In the genomic region with DNA sequence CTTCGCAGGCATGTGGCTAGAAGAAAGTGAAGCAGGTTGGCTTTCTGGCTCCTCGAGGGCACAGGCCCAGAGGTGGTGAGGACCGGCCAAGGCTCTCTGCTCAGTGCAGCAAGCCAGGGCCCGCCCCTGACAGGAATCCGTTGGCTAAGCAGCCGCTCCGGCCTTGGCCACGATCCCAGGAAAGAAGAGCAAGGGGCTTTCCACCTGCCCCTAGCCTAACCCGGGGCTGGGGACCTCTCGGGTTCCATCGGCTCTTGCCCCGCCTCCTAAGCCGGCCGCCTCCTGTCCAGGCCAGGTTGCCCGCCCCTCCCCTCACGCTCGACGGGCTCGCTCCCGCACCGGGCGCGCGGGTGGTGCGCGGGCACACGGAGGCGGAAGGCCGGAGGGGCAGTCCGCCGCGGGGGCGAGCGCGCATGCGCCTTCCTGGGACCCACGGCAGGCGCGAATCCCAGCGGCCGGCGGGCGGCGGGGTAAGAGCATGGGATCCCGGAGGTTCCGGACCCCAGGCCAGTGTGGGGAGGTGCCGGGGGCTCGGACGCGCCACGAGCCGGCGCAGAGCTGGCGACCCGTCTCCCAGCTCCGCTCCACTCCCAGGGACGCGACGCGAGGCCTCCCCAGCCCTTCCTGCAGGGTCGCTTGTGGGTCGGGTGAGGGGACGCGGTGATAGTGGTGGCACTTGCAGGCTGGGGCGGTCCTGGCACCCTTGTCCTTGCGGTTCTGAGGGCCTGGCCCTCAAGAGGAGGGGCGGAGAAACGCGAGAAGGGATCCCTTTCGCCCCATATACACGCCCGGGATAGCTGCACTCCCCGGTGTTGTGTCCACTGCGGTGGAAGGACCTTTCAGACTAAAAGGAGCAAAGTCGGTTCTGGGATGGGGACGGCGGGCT, we compare ENCODE assay signal across 1 cellular context.
TF ChIP-seq lines count a peak whose summit lies in the region.

A gene (plus strand): TSS at position 410 of the 886 bp plus-strand sequence. CDS start 3,351 bp downstream, outside the sequence.

TF ChIP-seq in K562, 482 proteins besides CTCF, POLR2A, EP300 and RAD21 (continued from another document and continues in another):
- TF ChIP-seq, protein P1, sequence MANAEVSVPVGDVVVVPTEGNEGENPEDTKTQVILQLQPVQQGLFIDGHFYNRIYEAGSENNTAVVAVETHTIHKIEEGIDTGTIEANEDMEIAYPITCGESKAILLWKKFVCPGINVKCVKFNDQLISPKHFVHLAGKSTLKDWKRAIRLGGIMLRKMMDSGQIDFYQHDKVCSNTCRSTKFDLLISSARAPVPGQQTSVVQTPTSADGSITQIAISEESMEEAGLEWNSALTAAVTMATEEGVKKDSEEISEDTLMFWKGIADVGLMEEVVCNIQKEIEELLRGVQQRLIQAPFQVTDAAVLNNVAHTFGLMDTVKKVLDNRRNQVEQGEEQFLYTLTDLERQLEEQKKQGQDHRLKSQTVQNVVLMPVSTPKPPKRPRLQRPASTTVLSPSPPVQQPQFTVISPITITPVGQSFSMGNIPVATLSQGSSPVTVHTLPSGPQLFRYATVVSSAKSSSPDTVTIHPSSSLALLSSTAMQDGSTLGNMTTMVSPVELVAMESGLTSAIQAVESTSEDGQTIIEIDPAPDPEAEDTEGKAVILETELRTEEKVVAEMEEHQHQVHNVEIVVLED (CRISPR knock-in tag; IDR thresholded peaks at IDR 0.05) = peak; percentile 93
- no peak for TF ChIP-seq SLC30A9 (CRISPR knock-in tag; IDR thresholded peaks at IDR 0.05)
- 0 out of 4 replicates have a peak, but pooled peaks of 1 of the 2 experiments have one; percentile 7 for TF ChIP-seq RCOR1 (IDR thresholded peaks at IDR 0.05; ENCODE audit: borderline replicate concordance in 1 of 2, low read depth in 2 of 2, low read length in 2 of 2)
- 0 out of 2 replicates have a peak, but pooled peaks have one; percentile 11 for TF ChIP-seq SMARCA4 (IDR thresholded peaks at IDR 0.05)
- 0 out of 2 replicates have a peak, but pooled peaks have one; percentile 45 for TF ChIP-seq ERF (CRISPR knock-in tag; IDR thresholded peaks at IDR 0.05)
- TF ChIP-seq ELF2 (CRISPR knock-in tag; IDR thresholded peaks at IDR 0.05) = 0 out of 2 replicates have a peak, but pooled peaks have one; percentile 36
- TF ChIP-seq KLF1 (tag; IDR thresholded peaks at IDR 0.05) = peak; percentile 64; the same call in 1 of the 2 replicates
- no peak for TF ChIP-seq THRAP3 (IDR thresholded peaks at IDR 0.05; ENCODE audit: borderline replicate concordance)
- TF ChIP-seq, protein P2, sequence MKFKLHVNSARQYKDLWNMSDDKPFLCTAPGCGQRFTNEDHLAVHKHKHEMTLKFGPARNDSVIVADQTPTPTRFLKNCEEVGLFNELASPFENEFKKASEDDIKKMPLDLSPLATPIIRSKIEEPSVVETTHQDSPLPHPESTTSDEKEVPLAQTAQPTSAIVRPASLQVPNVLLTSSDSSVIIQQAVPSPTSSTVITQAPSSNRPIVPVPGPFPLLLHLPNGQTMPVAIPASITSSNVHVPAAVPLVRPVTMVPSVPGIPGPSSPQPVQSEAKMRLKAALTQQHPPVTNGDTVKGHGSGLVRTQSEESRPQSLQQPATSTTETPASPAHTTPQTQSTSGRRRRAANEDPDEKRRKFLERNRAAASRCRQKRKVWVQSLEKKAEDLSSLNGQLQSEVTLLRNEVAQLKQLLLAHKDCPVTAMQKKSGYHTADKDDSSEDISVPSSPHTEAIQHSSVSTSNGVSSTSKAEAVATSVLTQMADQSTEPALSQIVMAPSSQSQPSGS (CRISPR knock-in tag; IDR thresholded peaks at IDR 0.05) = no peak
- TF ChIP-seq CCNT2 (IDR thresholded peaks at IDR 0.05; ENCODE audit: borderline replicate concordance, extremely low read depth, insufficient read length, low read depth, low read length) = peak; percentile 70
- TF ChIP-seq ZBTB1 (CRISPR knock-in tag; IDR thresholded peaks at IDR 0.05; ENCODE audit: borderline replicate concordance, low read depth) = no peak; the same call in 1 of the 2 replicates
- TF ChIP-seq CBFA2T3 (IDR thresholded peaks at IDR 0.05) = no peak
- no peak for TF ChIP-seq ZNF140 (CRISPR knock-in tag; IDR thresholded peaks at IDR 0.05)
- TF ChIP-seq, protein P3, sequence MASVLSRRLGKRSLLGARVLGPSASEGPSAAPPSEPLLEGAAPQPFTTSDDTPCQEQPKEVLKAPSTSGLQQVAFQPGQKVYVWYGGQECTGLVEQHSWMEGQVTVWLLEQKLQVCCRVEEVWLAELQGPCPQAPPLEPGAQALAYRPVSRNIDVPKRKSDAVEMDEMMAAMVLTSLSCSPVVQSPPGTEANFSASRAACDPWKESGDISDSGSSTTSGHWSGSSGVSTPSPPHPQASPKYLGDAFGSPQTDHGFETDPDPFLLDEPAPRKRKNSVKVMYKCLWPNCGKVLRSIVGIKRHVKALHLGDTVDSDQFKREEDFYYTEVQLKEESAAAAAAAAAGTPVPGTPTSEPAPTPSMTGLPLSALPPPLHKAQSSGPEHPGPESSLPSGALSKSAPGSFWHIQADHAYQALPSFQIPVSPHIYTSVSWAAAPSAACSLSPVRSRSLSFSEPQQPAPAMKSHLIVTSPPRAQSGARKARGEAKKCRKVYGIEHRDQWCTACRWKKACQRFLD (CRISPR knock-in tag; IDR thresholded peaks at IDR 0.05) = peak; percentile 97
- no peak for TF ChIP-seq SOX6 (IDR thresholded peaks at IDR 0.05)
- TF ChIP-seq SRSF9 (IDR thresholded peaks at IDR 0.05; ENCODE audit: borderline replicate concordance, low read depth, low read length) = no peak
- no peak for TF ChIP-seq NCOA6 (IDR thresholded peaks at IDR 0.05)
- no peak for TF ChIP-seq C11orf30 (IDR thresholded peaks at IDR 0.05; ENCODE audit: low read depth)
- no peak for TF ChIP-seq U2AF1 (optimal IDR thresholded peaks at IDR 0.05; ENCODE audit: low read depth, low read length)
- TF ChIP-seq RBBP5 (IDR thresholded peaks at IDR 0.05; ENCODE audit: borderline replicate concordance, insufficient read depth, low read length, poor library complexity, severe bottlenecking) = peak; percentile 60
- TF ChIP-seq, protein P4, sequence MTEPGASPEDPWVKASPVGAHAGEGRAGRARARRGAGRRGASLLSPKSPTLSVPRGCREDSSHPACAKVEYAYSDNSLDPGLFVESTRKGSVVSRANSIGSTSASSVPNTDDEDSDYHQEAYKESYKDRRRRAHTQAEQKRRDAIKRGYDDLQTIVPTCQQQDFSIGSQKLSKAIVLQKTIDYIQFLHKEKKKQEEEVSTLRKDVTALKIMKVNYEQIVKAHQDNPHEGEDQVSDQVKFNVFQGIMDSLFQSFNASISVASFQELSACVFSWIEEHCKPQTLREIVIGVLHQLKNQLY (CRISPR knock-in tag; conservative IDR thresholded peaks at IDR 0.05) = no peak
- no peak for TF ChIP-seq SMARCB1 (IDR thresholded peaks at IDR 0.05; ENCODE audit: insufficient read length, low read depth)
- TF ChIP-seq TGIF2 (CRISPR knock-in tag; IDR thresholded peaks at IDR 0.05) = no peak
- TF ChIP-seq MAFF (IDR thresholded peaks at IDR 0.05; ENCODE audit: low read length) = no peak
- peak in 1 of 2 experiments; percentile 82; a peak in 2 of 4 replicates for TF ChIP-seq HDAC1 (IDR thresholded peaks at IDR 0.05)
- no peak for TF ChIP-seq RBM34 (IDR thresholded peaks at IDR 0.05; ENCODE audit: borderline replicate concordance, insufficient read depth, low read length)
- TF ChIP-seq SUPT5H (IDR thresholded peaks at IDR 0.05) = peak; percentile 97
- TF ChIP-seq SP2 (IDR thresholded peaks at IDR 0.05; ENCODE audit: extremely low read depth, low read depth, low read length, poor library complexity, severe bottlenecking) = no peak
- TF ChIP-seq ZNF431 (CRISPR knock-in tag; IDR thresholded peaks at IDR 0.05) = no peak
- TF ChIP-seq RFX7 (CRISPR knock-in tag; IDR thresholded peaks at IDR 0.05) = no peak
- TF ChIP-seq HDAC6 (IDR thresholded peaks at IDR 0.05; ENCODE audit: low read depth, low read length) = no peak
- TF ChIP-seq HDGF (IDR thresholded peaks at IDR 0.05) = no peak
- no peak for TF ChIP-seq CHD2 (IDR thresholded peaks at IDR 0.05; ENCODE audit: low read depth, low read length)
- no peak for TF ChIP-seq ILK (tag; IDR thresholded peaks at IDR 0.05; ENCODE audit: borderline replicate concordance, low read depth)
- 0 out of 2 replicates have a peak, but pooled peaks have one; percentile 45 for TF ChIP-seq MYNN (IDR thresholded peaks at IDR 0.05)
- TF ChIP-seq MYNN (CRISPR knock-in tag; IDR thresholded peaks at IDR 0.05) = no peak
- TF ChIP-seq, protein P5, sequence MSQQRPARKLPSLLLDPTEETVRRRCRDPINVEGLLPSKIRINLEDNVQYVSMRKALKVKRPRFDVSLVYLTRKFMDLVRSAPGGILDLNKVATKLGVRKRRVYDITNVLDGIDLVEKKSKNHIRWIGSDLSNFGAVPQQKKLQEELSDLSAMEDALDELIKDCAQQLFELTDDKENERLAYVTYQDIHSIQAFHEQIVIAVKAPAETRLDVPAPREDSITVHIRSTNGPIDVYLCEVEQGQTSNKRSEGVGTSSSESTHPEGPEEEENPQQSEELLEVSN (IDR thresholded peaks at IDR 0.05; ENCODE audit: borderline replicate concordance in 1 of 2, extremely low read depth in 1 of 2, insufficient read depth in 1 of 2, insufficient read length in 1 of 2, low read depth in 1 of 2, low read length in 1 of 2, poor library complexity in 1 of 2, severe bottlenecking in 1 of 2) = peak; percentile 53 to 63
- TF ChIP-seq KLF16 (IDR thresholded peaks at IDR 0.05) = peak; percentile 54
- TF ChIP-seq NONO (IDR thresholded peaks at IDR 0.05; ENCODE audit: low read depth in 2 of 2, low read length in 1 of 2) = peak; percentile 11 to 83; a peak in 2 of 4 replicates
- TF ChIP-seq YY1 (IDR thresholded peaks at IDR 0.05; ENCODE audit: borderline replicate concordance in 1 of 3, control insufficient read depth in 1 of 3, extremely low read depth in 1 of 3, insufficient read depth in 3 of 3, insufficient read length in 1 of 3, insufficient replicate concordance in 2 of 3, low read depth in 1 of 3, low read length in 2 of 3) = peak in 2 of 3 experiments; percentile 39 to 72
- TF ChIP-seq PML (IDR thresholded peaks at IDR 0.05; ENCODE audit: low read length) = peak; percentile 80
- TF ChIP-seq ZNF197 (CRISPR knock-in tag; IDR thresholded peaks at IDR 0.05; ENCODE audit: low read depth) = peak; percentile 93
- TF ChIP-seq ZBTB7A (IDR thresholded peaks at IDR 0.05; ENCODE audit: borderline replicate concordance, control insufficient read depth, low read depth, low read length) = peak; percentile 59; the same call in 1 of the 2 replicates
- TF ChIP-seq, protein P6, sequence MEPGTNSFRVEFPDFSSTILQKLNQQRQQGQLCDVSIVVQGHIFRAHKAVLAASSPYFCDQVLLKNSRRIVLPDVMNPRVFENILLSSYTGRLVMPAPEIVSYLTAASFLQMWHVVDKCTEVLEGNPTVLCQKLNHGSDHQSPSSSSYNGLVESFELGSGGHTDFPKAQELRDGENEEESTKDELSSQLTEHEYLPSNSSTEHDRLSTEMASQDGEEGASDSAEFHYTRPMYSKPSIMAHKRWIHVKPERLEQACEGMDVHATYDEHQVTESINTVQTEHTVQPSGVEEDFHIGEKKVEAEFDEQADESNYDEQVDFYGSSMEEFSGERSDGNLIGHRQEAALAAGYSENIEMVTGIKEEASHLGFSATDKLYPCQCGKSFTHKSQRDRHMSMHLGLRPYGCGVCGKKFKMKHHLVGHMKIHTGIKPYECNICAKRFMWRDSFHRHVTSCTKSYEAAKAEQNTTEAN (CRISPR knock-in tag; IDR thresholded peaks at IDR 0.05) = no peak
- no peak for TF ChIP-seq ATF1 (CRISPR knock-in tag; IDR thresholded peaks at IDR 0.05)
- peak; percentile 52 for TF ChIP-seq ATF1 (tag; IDR thresholded peaks at IDR 0.05)
- no peak for TF ChIP-seq ZKSCAN1 (IDR thresholded peaks at IDR 0.05; ENCODE audit: low read depth, low read length)
- TF ChIP-seq, protein P7, sequence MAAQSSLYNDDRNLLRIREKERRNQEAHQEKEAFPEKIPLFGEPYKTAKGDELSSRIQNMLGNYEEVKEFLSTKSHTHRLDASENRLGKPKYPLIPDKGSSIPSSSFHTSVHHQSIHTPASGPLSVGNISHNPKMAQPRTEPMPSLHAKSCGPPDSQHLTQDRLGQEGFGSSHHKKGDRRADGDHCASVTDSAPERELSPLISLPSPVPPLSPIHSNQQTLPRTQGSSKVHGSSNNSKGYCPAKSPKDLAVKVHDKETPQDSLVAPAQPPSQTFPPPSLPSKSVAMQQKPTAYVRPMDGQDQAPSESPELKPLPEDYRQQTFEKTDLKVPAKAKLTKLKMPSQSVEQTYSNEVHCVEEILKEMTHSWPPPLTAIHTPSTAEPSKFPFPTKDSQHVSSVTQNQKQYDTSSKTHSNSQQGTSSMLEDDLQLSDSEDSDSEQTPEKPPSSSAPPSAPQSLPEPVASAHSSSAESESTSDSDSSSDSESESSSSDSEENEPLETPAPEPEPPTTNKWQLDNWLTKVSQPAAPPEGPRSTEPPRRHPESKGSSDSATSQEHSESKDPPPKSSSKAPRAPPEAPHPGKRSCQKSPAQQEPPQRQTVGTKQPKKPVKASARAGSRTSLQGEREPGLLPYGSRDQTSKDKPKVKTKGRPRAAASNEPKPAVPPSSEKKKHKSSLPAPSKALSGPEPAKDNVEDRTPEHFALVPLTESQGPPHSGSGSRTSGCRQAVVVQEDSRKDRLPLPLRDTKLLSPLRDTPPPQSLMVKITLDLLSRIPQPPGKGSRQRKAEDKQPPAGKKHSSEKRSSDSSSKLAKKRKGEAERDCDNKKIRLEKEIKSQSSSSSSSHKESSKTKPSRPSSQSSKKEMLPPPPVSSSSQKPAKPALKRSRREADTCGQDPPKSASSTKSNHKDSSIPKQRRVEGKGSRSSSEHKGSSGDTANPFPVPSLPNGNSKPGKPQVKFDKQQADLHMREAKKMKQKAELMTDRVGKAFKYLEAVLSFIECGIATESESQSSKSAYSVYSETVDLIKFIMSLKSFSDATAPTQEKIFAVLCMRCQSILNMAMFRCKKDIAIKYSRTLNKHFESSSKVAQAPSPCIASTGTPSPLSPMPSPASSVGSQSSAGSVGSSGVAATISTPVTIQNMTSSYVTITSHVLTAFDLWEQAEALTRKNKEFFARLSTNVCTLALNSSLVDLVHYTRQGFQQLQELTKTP (IDR thresholded peaks at IDR 0.05; ENCODE audit: low read depth in 1 of 2, partially characterized antibody in 2 of 2) = no peak
- no peak for TF ChIP-seq PHF21A (IDR thresholded peaks at IDR 0.05; ENCODE audit: borderline replicate concordance, low read depth)
- no peak for TF ChIP-seq ZSCAN29 (IDR thresholded peaks at IDR 0.05)
- no peak for TF ChIP-seq SIRT6 (IDR thresholded peaks at IDR 0.05; ENCODE audit: low read depth, low read length)
- TF ChIP-seq, protein P8, sequence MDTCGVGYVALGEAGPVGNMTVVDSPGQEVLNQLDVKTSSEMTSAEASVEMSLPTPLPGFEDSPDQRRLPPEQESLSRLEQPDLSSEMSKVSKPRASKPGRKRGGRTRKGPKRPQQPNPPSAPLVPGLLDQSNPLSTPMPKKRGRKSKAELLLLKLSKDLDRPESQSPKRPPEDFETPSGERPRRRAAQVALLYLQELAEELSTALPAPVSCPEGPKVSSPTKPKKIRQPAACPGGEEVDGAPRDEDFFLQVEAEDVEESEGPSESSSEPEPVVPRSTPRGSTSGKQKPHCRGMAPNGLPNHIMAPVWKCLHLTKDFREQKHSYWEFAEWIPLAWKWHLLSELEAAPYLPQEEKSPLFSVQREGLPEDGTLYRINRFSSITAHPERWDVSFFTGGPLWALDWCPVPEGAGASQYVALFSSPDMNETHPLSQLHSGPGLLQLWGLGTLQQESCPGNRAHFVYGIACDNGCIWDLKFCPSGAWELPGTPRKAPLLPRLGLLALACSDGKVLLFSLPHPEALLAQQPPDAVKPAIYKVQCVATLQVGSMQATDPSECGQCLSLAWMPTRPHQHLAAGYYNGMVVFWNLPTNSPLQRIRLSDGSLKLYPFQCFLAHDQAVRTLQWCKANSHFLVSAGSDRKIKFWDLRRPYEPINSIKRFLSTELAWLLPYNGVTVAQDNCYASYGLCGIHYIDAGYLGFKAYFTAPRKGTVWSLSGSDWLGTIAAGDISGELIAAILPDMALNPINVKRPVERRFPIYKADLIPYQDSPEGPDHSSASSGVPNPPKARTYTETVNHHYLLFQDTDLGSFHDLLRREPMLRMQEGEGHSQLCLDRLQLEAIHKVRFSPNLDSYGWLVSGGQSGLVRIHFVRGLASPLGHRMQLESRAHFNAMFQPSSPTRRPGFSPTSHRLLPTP (IDR thresholded peaks at IDR 0.05; ENCODE audit: borderline replicate concordance, extremely low read depth, insufficient read length) = no peak
